In the genomic region with DNA sequence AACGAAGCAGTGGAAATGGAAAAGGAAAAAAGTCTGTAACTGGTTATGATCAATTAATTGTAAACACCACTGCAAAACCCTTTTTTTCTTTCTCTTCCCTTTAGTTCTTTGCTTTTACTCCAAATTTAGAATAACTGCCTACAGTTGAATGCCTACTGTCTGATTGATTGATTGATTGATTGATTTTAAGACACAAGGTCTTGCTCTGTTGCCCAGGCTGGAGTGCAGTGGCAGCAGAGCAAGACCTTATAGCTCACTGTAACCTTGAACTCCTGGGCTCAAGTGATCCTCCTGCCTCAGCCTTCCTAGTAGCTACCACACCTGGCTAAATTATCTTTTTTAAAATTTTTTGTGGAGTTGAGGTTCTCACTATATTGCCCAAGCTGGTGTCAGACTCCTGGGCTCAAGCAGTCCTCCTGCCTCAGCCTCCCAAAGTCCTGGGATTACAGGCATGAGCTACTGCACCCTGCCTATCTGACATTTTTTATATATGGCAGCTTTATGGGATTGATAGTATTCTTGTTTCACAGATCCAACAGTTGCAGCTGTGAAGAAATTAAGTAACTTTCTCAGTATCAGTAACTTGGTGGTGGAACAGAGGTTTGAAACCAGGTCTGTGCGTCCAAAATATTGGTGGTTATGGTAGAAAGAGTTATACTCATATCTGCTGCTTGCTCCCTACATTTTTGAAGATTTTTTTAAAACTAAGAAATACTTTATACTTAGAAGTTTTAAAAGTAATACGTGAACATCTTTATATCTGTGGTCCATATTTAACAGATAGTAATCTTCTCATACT, we compare ENCODE assay signal across 20 cellular contexts. TPM values are rescaled to one million over a fixed set of nuclear protein-coding genes. Genes with fewer than 3 reads are reported as not detected.
A peak's percentile ranks its signal among the peaks of the same experiment; 100 is the strongest.
DNase-seq lines count a peak whose midpoint lies in the region; ATAC-seq and TF ChIP-seq lines count a peak whose summit lies in the region.
"Had no signal": no experiment of that assay in that cellular context is flagged by ENCODE, and none has a peak within 500 bp of the region (broad histone marks: within the 10 kb centered on the region; RNA-seq: fewer than 3 reads in every experiment).

No MANE protein-coding gene starts in this region.

- H2AFZ ChIP-seq in Loucy (ENCODE audit: low read length), result no peak overlapping the region

- no peaks in the 10 kb centered on the region for H3F3A ChIP-seq in Loucy (ENCODE audit: low read depth)

- DNase-seq in activated CD4-positive, alpha-beta T cell treated with anti-CD3 and anti-CD28 coated beads, Interleukin-2, amount 10 ng/mL, durations not matched to agents 24 days and 14 days, result no peak
- no peak for DNase-seq in activated CD4-positive, alpha-beta T cell treated with anti-CD3 and anti-CD28 coated beads, Interleukin-2, amount 50 U/mL, for 1 hour
- no peak for DNase-seq in naive thymus-derived CD8-positive, alpha-beta T cell
- DNase-seq in foreskin keratinocyte, result no peak
- DNase-seq in esophagus squamous epithelium (lab: John Stamatoyannopoulos, UW), result no peak
- no peak for DNase-seq in NCI-H2196 (lab: John Stamatoyannopoulos, UW; ENCODE audit: unreplicated experiment)
- DNase-seq: activated effector memory CD4-positive, alpha-beta T cell treated with Interleukin-2 at 50 U/mL for 16 hours; DND-41; H7; IMR-90; mucosa of descending colon; NCI-H82; pancreas; Peyer's patch; stimulated activated CD4-positive, alpha-beta T cell treated with anti-CD3 and anti-CD28 coated beads, Interleukin-12 subunit alpha, Interleukin-12 subunit beta, amount 100 ng/mL, for 4 hours; stomach had no signal

- WGBS in esophagus squamous epithelium, 2 donors, result 66 to 72% methylated on average over 3 of the region's 3 CpGs

- no peak overlapping the region for H3K4me3 Mint-ChIP-seq in activated CD4-positive, alpha-beta T cell treated with anti-CD3 and anti-CD28 coated beads, Interleukin-2, amount 10 ng/mL, durations not matched to agents 24 days and 14 days
- peak overlapping the region in 1 of 10 donors; percentile 30 for H3K4me3 Mint-ChIP-seq in naive thymus-derived CD8-positive, alpha-beta T cell

- no peaks in the 10 kb centered on the region for H3K27me3 ChIP-seq in Loucy (ENCODE audit: insufficient read depth, low read length, poor library complexity, severe bottlenecking)
- H3K27me3 ChIP-seq in foreskin keratinocyte, result no peaks in the 10 kb centered on the region
- H3K27me3 ChIP-seq in esophagus squamous epithelium, result no peaks in the 10 kb centered on the region
- H3K27me3 ChIP-seq: pancreas, Peyer's patch, stomach had no signal

- H3K4me2 ChIP-seq in Loucy (ENCODE audit: low read depth, low read length, poor library complexity, severe bottlenecking), result peak overlapping the region; percentile 4

- H3K9me3 ChIP-seq in Loucy (ENCODE audit: insufficient read depth, low read depth, low read length), result no peaks in the 10 kb centered on the region
- no peaks in the 10 kb centered on the region for H3K9me3 ChIP-seq in esophagus squamous epithelium
- H3K9me3 ChIP-seq: mucosa of descending colon, pancreas, Peyer's patch, stomach had no signal

- no peaks in the 10 kb centered on the region for H3K27me3 Mint-ChIP-seq in activated CD4-positive, alpha-beta T cell treated with anti-CD3 and anti-CD28 coated beads, Interleukin-2, amount 10 ng/mL, durations not matched to agents 24 days and 14 days
- H3K27me3 Mint-ChIP-seq in naive thymus-derived CD8-positive, alpha-beta T cell, result no peaks in the 10 kb centered on the region

- H3K9me2 ChIP-seq in Loucy (replicated peaks; ENCODE audit: low read depth, low read length), result no peaks in the 10 kb centered on the region

- H4K20me1 ChIP-seq in Loucy (ENCODE audit: insufficient read depth, low read length, poor library complexity, severe bottlenecking), result peaks cover 65% of the 10 kb centered on the region

- peak; percentile 39 for ATAC-seq in GM19395 (IDR thresholded peaks at IDR 0.05; ENCODE audit: unreplicated experiment)
- ATAC-seq in naive thymus-derived CD8-positive, alpha-beta T cell, result no peak
- no peak for ATAC-seq in foreskin keratinocyte
- ATAC-seq: mucosa of descending colon, pancreas had no signal

- no peak overlapping the region for H3K4me3 ChIP-seq in Loucy (ENCODE audit: low read length, poor library complexity, severe bottlenecking)
- H3K4me3 ChIP-seq in esophagus squamous epithelium, result no peak overlapping the region
- H3K4me3 ChIP-seq: mucosa of descending colon, pancreas, Peyer's patch, stomach had no signal

- peaks cover 6% of the 10 kb centered on the region for H3K4me1 ChIP-seq in Loucy (ENCODE audit: insufficient read depth, low read length, poor library complexity, severe bottlenecking)
- peaks cover 15% of the 10 kb centered on the region for H3K4me1 ChIP-seq in foreskin keratinocyte
- H3K4me1 ChIP-seq in esophagus squamous epithelium, result peaks cover 0 to 68% (median 16%) of the 10 kb centered on the region in 3 donors

- intact Hi-C loops in activated CD4-positive, alpha-beta T cell treated with anti-CD3 and anti-CD28 coated beads, Interleukin-2, amount 10 ng/mL, durations not matched to agents 24 days and 14 days (cut with micrococcal nuclease), result no loop called here
- intact Hi-C loops in esophagus squamous epithelium (cut with DNase I), result no loop called here

- peak overlapping the region; percentile 41 for H3K27ac Mint-ChIP-seq in activated CD4-positive, alpha-beta T cell treated with anti-CD3 and anti-CD28 coated beads, Interleukin-2, amount 10 ng/mL, durations not matched to agents 24 days and 14 days
- H3K27ac Mint-ChIP-seq in naive thymus-derived CD8-positive, alpha-beta T cell, result peak overlapping the region in 9 of 10 donors; percentile 7 to 81 (median 50)

- H3K27ac ChIP-seq in foreskin keratinocyte, result no peak overlapping the region
- H3K27ac ChIP-seq in esophagus squamous epithelium, result no peak overlapping the region
- H3K27ac ChIP-seq: 22Rv1, C4-2B, pancreas, Peyer's patch had no signal

- peaks cover 17% of the 10 kb centered on the region for H3K36me3 Mint-ChIP-seq in activated CD4-positive, alpha-beta T cell treated with anti-CD3 and anti-CD28 coated beads, Interleukin-2, amount 10 ng/mL, durations not matched to agents 24 days and 14 days (ENCODE audit: low read depth)
- H3K36me3 Mint-ChIP-seq in naive thymus-derived CD8-positive, alpha-beta T cell, result peaks cover 0 to 35% (median 4%) of the 10 kb centered on the region in 3 donors

- peaks cover 27% of the 10 kb centered on the region for H3K4me1 Mint-ChIP-seq in activated CD4-positive, alpha-beta T cell treated with anti-CD3 and anti-CD28 coated beads, Interleukin-2, amount 10 ng/mL, durations not matched to agents 24 days and 14 days
- H3K4me1 Mint-ChIP-seq in naive thymus-derived CD8-positive, alpha-beta T cell, result peaks cover 16 to 73% (median 51%) of the 10 kb centered on the region in 4 donors

- POLR2A ChIA-PET in naive thymus-derived CD8-positive, alpha-beta T cell (lab: Charles Lee), result interaction anchor here (0.6 kb wide), 1 partner anchor 233 kb away, joined by 3 read pairs; no protein-coding TSS in a partner anchor

- no peak overlapping the region for H3K9ac ChIP-seq in Loucy (ENCODE audit: low read depth, low read length, poor library complexity, severe bottlenecking)

- H3K9me3 Mint-ChIP-seq in activated CD4-positive, alpha-beta T cell treated with anti-CD3 and anti-CD28 coated beads, Interleukin-2, amount 10 ng/mL, durations not matched to agents 24 days and 14 days, result no peaks in the 10 kb centered on the region
- no peaks in the 10 kb centered on the region for H3K9me3 Mint-ChIP-seq in naive thymus-derived CD8-positive, alpha-beta T cell

- H3K79me2 ChIP-seq in Loucy (ENCODE audit: insufficient read depth, low read length), result peaks cover 96% of the 10 kb centered on the region

- H3K36me3 ChIP-seq in Loucy (ENCODE audit: insufficient read depth, low read length) (no peaks in the 10 kb centered on the region), esophagus squamous epithelium (no peaks in the 10 kb centered on the region)
- H3K36me3 ChIP-seq: pancreas, Peyer's patch had no signal

- TF ChIP-seq CTCF in Loucy (conservative IDR thresholded peaks at IDR 0.05; ENCODE audit: low read length) (no peak), foreskin keratinocyte (conservative IDR thresholded peaks at IDR 0.05) (no peak), esophagus squamous epithelium (IDR thresholded peaks at IDR 0.05) (no peak)

- no peak for TF ChIP-seq POLR2A in esophagus squamous epithelium (IDR thresholded peaks at IDR 0.05)

RNA-seq across cellular contexts. Expression of a gene that starts 12.4 kb away (rescaled TPM):
- 99.4 and 106 TPM in 2 replicates for total RNA-seq in activated CD4-positive, alpha-beta T cell treated with anti-CD3 and anti-CD28 coated beads, Interleukin-2, amount 10 ng/mL, durations not matched to agents 24 days and 14 days
- 10 to 100 TPM; 39.6 to 55.0 TPM for total RNA-seq in naive thymus-derived CD8-positive, alpha-beta T cell
- polyA plus RNA-seq in naive thymus-derived CD8-positive, alpha-beta T cell, result 10 to 100 TPM; 59.7 to 67.5 (median 61.6) TPM
- 59.0 and 59.4 TPM in 2 replicates for total RNA-seq in foreskin keratinocyte
- polyA plus RNA-seq in foreskin keratinocyte, result 83.3 and 91.4 TPM in 2 replicates
- 10 to 100 TPM; 28.1 to 37.6 (median 35.3) TPM for total RNA-seq in esophagus squamous epithelium
